Comparison of ENCODE assay signal across 20 cellular contexts in genomic region chr5:40909233-40909632, GRCh38. TPM values are rescaled to one million over a fixed set of nuclear protein-coding genes. Genes with fewer than 3 reads are reported as not detected.
A peak's percentile ranks its signal among the peaks of the same experiment; 100 is the strongest.
DNase-seq lines count a peak whose midpoint lies in the region; ATAC-seq, FAIRE-seq and TF ChIP-seq lines count a peak whose summit lies in the region.
"Had no signal": no experiment of that assay in that cellular context is flagged by ENCODE, and none has a peak within 500 bp of the region (broad histone marks: within the 10 kb centered on the region; RNA-seq: fewer than 3 reads in every experiment).

C7 (plus strand) TSS chr5:40909497; CDS start chr5:40909611, 114 bp downstream.

- no peak within 1 kb of the TSS for H3K27ac Mint-ChIP-seq in stimulated activated memory B cell treated with anti-CD40 and anti-IgM and Interleukin-4, amounts not matched to agents 10 μg/mL and 1 μg/mL and 100 μg/mL, for 72 hours
- H3K27ac Mint-ChIP-seq: activated T-helper 17 cell treated with anti-CD3 and anti-CD28 coated beads, Interleukin-2, amount 50 U/mL, for 72 hours; H9 had no signal

- no peak for FAIRE-seq in urothelium cell line (lab: Jason Lieb, UNC)
- FAIRE-seq: GM19239 had no signal

- peaks cover 17% of the 10 kb centered on the region for H3K4me1 Mint-ChIP-seq in stimulated activated memory B cell treated with anti-CD40 and anti-IgM and Interleukin-4, amounts not matched to agents 10 μg/mL and 1 μg/mL and 100 μg/mL, for 72 hours
- H3K4me1 Mint-ChIP-seq: activated T-helper 17 cell treated with anti-CD3 and anti-CD28 coated beads, Interleukin-2, amount 50 U/mL, for 72 hours had no signal

- 4 to 6% methylated on average over 3 of the region's 3 CpGs for WGBS in body of pancreas, 2 donors

- intact Hi-C loops in body of pancreas (cut with DNase I) (loop anchor here (10.0 kb wide), 1 partner anchor 616 kb away; no protein-coding TSS in a partner anchor), sciatic nerve (cut with DNase I) (no loop called here)

- H3K4me3 Mint-ChIP-seq in stimulated activated memory B cell treated with anti-CD40 and anti-IgM and Interleukin-4, amounts not matched to agents 10 μg/mL and 1 μg/mL and 100 μg/mL, for 72 hours, result no peak within 1 kb of the TSS
- H3K4me3 Mint-ChIP-seq: activated T-helper 17 cell treated with anti-CD3 and anti-CD28 coated beads, Interleukin-2, amount 50 U/mL, for 72 hours; H9 had no signal

- H3K36me3 ChIP-seq in BE2C (no peaks in the 10 kb centered on the region), body of pancreas (replicated peaks in 1 of 2; ENCODE audit: insufficient read depth in 1 of 2, low read depth in 2 of 2) (no peaks in the 10 kb centered on the region)

- TF ChIP-seq POLR2A in body of pancreas (IDR thresholded peaks at IDR 0.05), result peak in 2 of 3 donors; percentile 37 to 42

- H3K36me3 Mint-ChIP-seq in stimulated activated memory B cell treated with anti-CD40 and anti-IgM and Interleukin-4, amounts not matched to agents 10 μg/mL and 1 μg/mL and 100 μg/mL, for 72 hours, result no peaks in the 10 kb centered on the region

- H3K4me1 ChIP-seq in BE2C (peaks cover 4% of the 10 kb centered on the region; the same call in 1 of the 2 replicates), body of pancreas (peaks cover 23% of the 10 kb centered on the region)

- DNase-seq in BE2C (peak; percentile 33), body of pancreas (peak in 2 of 4 donors; percentile 14 to 25), iPS-NIHi7 (ENCODE audit: extremely low spot score) (peak; percentile 20), sciatic nerve (ENCODE audit: low spot score) (no peak), urothelium cell line (ENCODE audit: low spot score) (no peak), GM20000 (ENCODE audit: low spot score) (no peak), iPS-NIHi11 (ENCODE audit: low spot score) (no peak)
- DNase-seq: activated CD4-positive, alpha-beta T cell treated with anti-CD3 and anti-CD28 coated beads for 1 hour; caudate nucleus; DMS153; H9; NCI-H1092; NCI-H446; occipital lobe; SIG-M5; stimulated activated CD4-positive, alpha-beta T cell treated with anti-CD3 and anti-CD28 coated beads, Interleukin-4, amount 100 ng/mL, for 24 hours had no signal

- peak within 1 kb of the TSS in 3 of 4 donors; percentile 14 to 42 (median 18) for H3K27ac ChIP-seq in body of pancreas

- TF ChIP-seq CTCF in BE2C (IDR thresholded peaks at IDR 0.05; ENCODE audit: low read depth, low read length) (no peak), body of pancreas (IDR thresholded peaks at IDR 0.05) (no peak), GM20000 (IDR thresholded peaks at IDR 0.05; ENCODE audit: extremely low read depth, missing control alignments) (no peak)

- no peaks in the 10 kb centered on the region for H3K9me3 ChIP-seq in BE2C
- no peaks in the 10 kb centered on the region for H3K9me3 ChIP-seq in body of pancreas

- ATAC-seq in body of pancreas, result peak; percentile 52
- no peak for ATAC-seq in sciatic nerve
- no peak for ATAC-seq in stimulated activated memory B cell treated with anti-CD40 and anti-IgM and Interleukin-4, amounts not matched to agents 10 μg/mL and 1 μg/mL and 100 μg/mL, for 72 hours
- ATAC-seq: activated T-helper 17 cell treated with anti-CD3 and anti-CD28 coated beads, Interleukin-2, amount 50 U/mL, for 72 hours had no signal

- H3K27me3 Mint-ChIP-seq in stimulated activated memory B cell treated with anti-CD40 and anti-IgM and Interleukin-4, amounts not matched to agents 10 μg/mL and 1 μg/mL and 100 μg/mL, for 72 hours, result peaks cover 20% of the 10 kb centered on the region

- H3K27me3 ChIP-seq in BE2C (no peaks in the 10 kb centered on the region), body of pancreas (no peaks in the 10 kb centered on the region)

- H3K9me3 Mint-ChIP-seq in stimulated activated memory B cell treated with anti-CD40 and anti-IgM and Interleukin-4, amounts not matched to agents 10 μg/mL and 1 μg/mL and 100 μg/mL, for 72 hours, result no peaks in the 10 kb centered on the region
- H3K9me3 Mint-ChIP-seq: activated T-helper 17 cell treated with anti-CD3 and anti-CD28 coated beads, Interleukin-2, amount 50 U/mL, for 72 hours; H9 had no signal

- H3K4me3 ChIP-seq in BE2C (ENCODE audit: low read depth, low read length) (no peak within 1 kb of the TSS), body of pancreas (no peak within 1 kb of the TSS)

RNA-seq across cellular contexts. Expression of gene C7, which starts in this region (rescaled TPM):
- 23.6 TPM for polyA plus RNA-seq in BE2C (2012; ENCODE audit: insufficient read depth, insufficient read length, low read depth)
- total RNA-seq in body of pancreas (100 to 1,000 TPM; 288 to 392 TPM), sciatic nerve (37.4 TPM)
- total RNA-seq: activated T-helper 17 cell treated with anti-CD3 and anti-CD28 coated beads, Interleukin-2, amount 50 U/mL, for 72 hours; HT-29 had no signal

Comparison
In these comparisons a context has a peak if more than half of its experiments do, and no peak if none do; other contexts are left out.
1. DNase-seq: peak in BE2C (single experiment) and iPS-NIHi7 (single experiment); none in sciatic nerve (single experiment), urothelium cell line (single experiment), GM20000 (single experiment) and iPS-NIHi11 (single experiment).